ENCODE assay signal across 8 cellular contexts in genomic region chr21:45128613-45129226, GRCh38. TPM values are rescaled to one million over a fixed set of nuclear protein-coding genes. Genes with fewer than 3 reads are reported as not detected.
A peak's percentile ranks its signal among the peaks of the same experiment; 100 is the strongest.
DNase-seq lines count a peak whose midpoint lies in the region; ATAC-seq and TF ChIP-seq lines count a peak whose summit lies in the region.

No MANE protein-coding gene starts in this region.

- peak; percentile 99 for TF ChIP-seq CTCF in HEK293 (tag by site-specific recombination; IDR thresholded peaks at IDR 0.05)

- H3K4me3 ChIP-seq in BLaER1 (no peak overlapping the region), HEK293 (ENCODE audit: low read depth, low read length) (no peak overlapping the region), NT2/D1 (ENCODE audit: insufficient read length, low read depth) (no peak overlapping the region)

- peak overlapping the region in 4 of 6 donors; percentile 43 to 86 (median 80) for H3K27ac Mint-ChIP-seq in naive B cell

- 0 out of 2 replicates have a peak overlapping the region, but pooled peaks have one; percentile 21 for H3K9ac ChIP-seq in BLaER1
- no peak overlapping the region for H3K9ac ChIP-seq in NT2/D1 (ENCODE audit: insufficient read length, low read depth)

- H3K9me3 Mint-ChIP-seq in naive B cell = no peaks in the 10 kb centered on the region

- ATAC-seq in naive B cell (ENCODE audit: low read depth in 2 of 2) (peak; percentile 89 to 94), HG02798 (IDR thresholded peaks at IDR 0.05; ENCODE audit: poor library complexity, unreplicated experiment) (no peak)

- H3K27ac ChIP-seq in BLaER1 (peak overlapping the region; percentile 18; the same call in 1 of the 2 replicates), HEK293 (ENCODE audit: extremely low read depth, low read depth, low read length) (no peak overlapping the region)

- DNase-seq in NT2/D1 (ENCODE audit: low read depth, low spot score) (peak; percentile 63), epidermal melanocyte (ENCODE audit: insufficient read length, low spot score) (peak; percentile 60), naive B cell (peak; percentile 81)
- DNase-seq in activated CD8-positive, alpha-beta memory T cell treated with anti-CD3 and anti-CD28 coated beads, Interleukin-2, amount 50 U/mL, for 24 hours (ENCODE audit: extremely low read depth) = peak; percentile 31
- DNase-seq in stimulated activated CD8-positive, alpha-beta memory T cell treated with anti-CD3 and anti-CD28 coated beads, Interleukin-7, amount 100 ng/mL, for 48 hours (ENCODE audit: extremely low read depth in 1 of 2, low read depth in 1 of 2) = peak; percentile 29 to 59

- POLR2A ChIA-PET in HEK293 (lab: Yijun Ruan, JAX) = interaction anchor here (0.8 to 1.1 kb wide), 2 partner anchors 55 to 255 kb away, joined by 3 to 5 read pairs; partner anchors contain the start of gene PTTG1IP

- peak overlapping the region; percentile 95 for H3K4me2 ChIP-seq in BLaER1

- peak overlapping the region; percentile 20 to 91 (median 54) for H3K4me3 Mint-ChIP-seq in naive B cell

- H3K27me3 ChIP-seq in BLaER1 (no peaks in the 10 kb centered on the region), NT2/D1 (ENCODE audit: insufficient read depth, insufficient read length) (no peaks in the 10 kb centered on the region)

- peaks cover 22% of the 10 kb centered on the region for H3K36me3 ChIP-seq in BLaER1
- no peaks in the 10 kb centered on the region for H3K36me3 ChIP-seq in HEK293 (ENCODE audit: control insufficient read depth in 2 of 2, insufficient read depth in 1 of 2, low read length in 2 of 2)
- peaks cover 27% of the 10 kb centered on the region for H3K36me3 ChIP-seq in NT2/D1 (ENCODE audit: insufficient read depth, insufficient read length, low read length)

- CTCF ChIA-PET in HEK293 (lab: Yijun Ruan, JAX) = interaction anchor here (0.6 to 9.9 kb wide), 49 partner anchors 9 to 1103 kb away, joined by 3 to 187 read pairs (median 5); partner anchors contain the start of gene KRTAP10-5

- peaks cover 0 to 6% of the 10 kb centered on the region in 2 donors for H3K36me3 Mint-ChIP-seq in naive B cell

- no peaks in the 10 kb centered on the region for H3K27me3 Mint-ChIP-seq in naive B cell

- peaks cover 93% of the 10 kb centered on the region for H4K20me1 ChIP-seq in BLaER1

- peaks cover 77 to 96% (median 78%) of the 10 kb centered on the region in 3 donors for H3K4me1 Mint-ChIP-seq in naive B cell

- H3K9me3 ChIP-seq in BLaER1 (no peaks in the 10 kb centered on the region), HEK293 (ENCODE audit: control insufficient read depth, insufficient read depth, low read depth, low read length) (no peaks in the 10 kb centered on the region), NT2/D1 (ENCODE audit: insufficient read depth, low read length) (no peaks in the 10 kb centered on the region)

- H3K4me1 ChIP-seq in BLaER1 = peaks cover 100% of the 10 kb centered on the region
- H3K4me1 ChIP-seq in HEK293 (ENCODE audit: control insufficient read depth, insufficient read depth, low read length) = peaks cover 11% of the 10 kb centered on the region
- H3K4me1 ChIP-seq in NT2/D1 (ENCODE audit: insufficient read depth, insufficient read length) = no peaks in the 10 kb centered on the region

TF ChIP-seq in HEK293, 187 proteins besides CTCF, POLR2A, EP300 and RAD21:
- no peak for TF ChIP-seq ZNF48 (tag by site-specific recombination; IDR thresholded peaks at IDR 0.05)
- 0 out of 2 replicates have a peak, but pooled peaks have one; percentile 34 for TF ChIP-seq ZNF10 (tag by site-specific recombination; IDR thresholded peaks at IDR 0.05)
- peak; percentile 26; the same call in 1 of the 2 replicates for TF ChIP-seq GLIS1 (tag by site-specific recombination; IDR thresholded peaks at IDR 0.05)
- 0 out of 2 replicates have a peak, but pooled peaks have one; percentile 23 for TF ChIP-seq ZNF2 (tag by site-specific recombination; IDR thresholded peaks at IDR 0.05)
- no peak for TF ChIP-seq ZNF530 (tag by site-specific recombination; IDR thresholded peaks at IDR 0.05; ENCODE audit: low read depth)
- TF ChIP-seq SETDB1 (IDR thresholded peaks at IDR 0.05; ENCODE audit: insufficient read length, low read length) = no peak
- TF ChIP-seq ZNF654 (tag by site-specific recombination; IDR thresholded peaks at IDR 0.05; ENCODE audit: low read depth) = peak; percentile 84
- TF ChIP-seq PRDM10 (tag by site-specific recombination; IDR thresholded peaks at IDR 0.05) = 0 out of 2 replicates have a peak, but pooled peaks have one; percentile 16
- peak; percentile 29; the same call in 1 of the 2 replicates for TF ChIP-seq ZBTB17 (tag by site-specific recombination; IDR thresholded peaks at IDR 0.05)
- peak; percentile 48; the same call in 1 of the 2 replicates for TF ChIP-seq ZNF600 (tag by site-specific recombination; IDR thresholded peaks at IDR 0.05)
- no peak for TF ChIP-seq GLI4 (tag by site-specific recombination; IDR thresholded peaks at IDR 0.05)
- 0 out of 2 replicates have a peak, but pooled peaks have one; percentile 11 for TF ChIP-seq SCRT2 (tag by site-specific recombination; IDR thresholded peaks at IDR 0.05)
- TF ChIP-seq ZNF626 (tag by site-specific recombination; IDR thresholded peaks at IDR 0.05) = no peak
- peak; percentile 28; the same call in 1 of the 2 replicates for TF ChIP-seq ZBTB20 (tag by site-specific recombination; IDR thresholded peaks at IDR 0.05)
- TF ChIP-seq ZBTB8A (tag by site-specific recombination; IDR thresholded peaks at IDR 0.05) = peak; percentile 33; the same call in 1 of the 2 replicates

RNA-seq across cellular contexts. Expression of gene ADARB1, which starts 54.3 kb away (rescaled TPM):
- polyA plus RNA-seq in naive B cell (ENCODE audit: low read depth in 6 of 6) = 10 to 100 TPM; 19.9 to 63.5 (median 28.7) TPM

Comparison
In these comparisons a context has a peak if more than half of its experiments do, and no peak if none do; other contexts are left out.
1. DNase-seq: peak in every context shown above with its lines; median percentile 81 in naive B cell; 63 in NT2/D1; 60 in epidermal melanocyte; 44 in stimulated activated CD8-positive, alpha-beta memory T cell treated with anti-CD3 and anti-CD28 coated beads, Interleukin-7, amount 100 ng/mL, for 48 hours; 31 in activated CD8-positive, alpha-beta memory T cell treated with anti-CD3 and anti-CD28 coated beads, Interleukin-2, amount 50 U/mL, for 24 hours.